In the genomic region with DNA sequence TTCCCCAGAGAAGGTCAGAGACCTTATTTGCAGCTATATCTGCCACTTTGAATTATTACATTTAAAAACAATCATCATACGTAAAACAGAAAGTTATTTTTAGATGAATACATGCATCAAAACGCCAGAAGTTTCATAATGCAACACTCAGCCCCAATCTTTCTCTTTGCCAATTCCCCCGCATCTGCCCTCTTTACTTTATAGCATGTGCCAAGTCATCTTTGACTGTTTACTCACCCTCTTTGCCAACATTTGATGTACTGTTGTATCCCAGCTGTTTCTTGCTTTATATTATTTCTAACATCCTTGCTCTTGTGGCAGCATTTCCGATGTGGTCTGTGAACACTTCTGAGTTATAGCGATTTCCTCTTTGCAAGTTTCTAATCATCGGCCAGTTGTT, we compare ENCODE assay signal across 11 cellular contexts.
DNase-seq lines count a peak whose midpoint lies in the region; ATAC-seq and TF ChIP-seq lines count a peak whose summit lies in the region.
"Had no signal": no experiment of that assay in that cellular context is flagged by ENCODE, and none has a peak within 500 bp of the region (broad histone marks: within the 10 kb centered on the region; RNA-seq: fewer than 3 reads in every experiment).

No MANE protein-coding gene starts in this region.

- no peak overlapping the region for H2BK15ac ChIP-seq in neuronal stem cell (ENCODE audit: low read length)

- H4K8ac ChIP-seq in neuronal stem cell (ENCODE audit: low read depth, low read length) = no peak overlapping the region

- no CpG with 5 or more reads among the region's 6 CpGs for WGBS in neuronal stem cell (ENCODE audit: extremely low coverage in 2 of 2, insufficient read length in 2 of 2, insufficient replicate concordance in 1 of 2), 2 donors
- WGBS in adrenal gland, 4 donors = 31 to 53% (median 44%) methylated on average over 6 of the region's 6 CpGs

- peaks cover 2% of the 10 kb centered on the region for H3K79me1 ChIP-seq in neuronal stem cell (ENCODE audit: low read depth, low read length)

- H3K27me3 ChIP-seq in thoracic aorta (replicated peaks; ENCODE audit: insufficient read depth) = no peaks in the 10 kb centered on the region
- H3K27me3 ChIP-seq in neuronal stem cell (ENCODE audit: control insufficient read depth in 3 of 3, insufficient read depth in 3 of 3, low read depth in 1 of 3, low read length in 3 of 3) = no peaks in the 10 kb centered on the region
- no peaks in the 10 kb centered on the region for H3K27me3 ChIP-seq in adrenal gland
- H3K27me3 ChIP-seq: neural progenitor cell had no signal

- no peak overlapping the region for H2BK5ac ChIP-seq in neuronal stem cell (ENCODE audit: low read length)

- peak; percentile 47 for ATAC-seq in activated CD4-positive, alpha-beta T cell treated with anti-CD3 and anti-CD28 coated beads for 36 hours
- no peak for ATAC-seq in thoracic aorta (ENCODE audit: insufficient number of reproducible peaks, low FRiP score, low read depth)
- ATAC-seq in HG03439 (IDR thresholded peaks at IDR 0.05; ENCODE audit: unreplicated experiment) = no peak

- H3K4me1 ChIP-seq in thoracic aorta (ENCODE audit: control insufficient read depth in 1 of 2, low read depth in 2 of 2) (peaks cover 32 to 84% of the 10 kb centered on the region in 2 donors), neuronal stem cell (ENCODE audit: control insufficient read depth in 2 of 2, insufficient read depth in 1 of 2, low read depth in 1 of 2, low read length in 2 of 2) (peaks cover 2 to 3% of the 10 kb centered on the region in 2 donors), adrenal gland (replicated peaks in 1 of 2) (peaks cover 0 to 9% of the 10 kb centered on the region in 2 donors)

- H3K4me1 Mint-ChIP-seq in activated CD4-positive, alpha-beta T cell treated with anti-CD3 and anti-CD28 coated beads for 36 hours = peaks cover 9% of the 10 kb centered on the region

- CTCF ChIA-PET in activated CD4-positive, alpha-beta T cell treated with anti-CD3 and anti-CD28 coated beads for 36 hours (lab: Charles Lee) = no interaction called here

- no peak overlapping the region for H2BK12ac ChIP-seq in neuronal stem cell (ENCODE audit: low read length)

- H3K27ac ChIP-seq in thoracic aorta = peak overlapping the region; percentile 74 to 87
- H3K27ac ChIP-seq in neuronal stem cell (replicated peaks; ENCODE audit: low read length) = no peak overlapping the region
- H3K27ac ChIP-seq in adrenal gland = no peak overlapping the region
- H3K27ac ChIP-seq: neural progenitor cell had no signal

- H3K9me3 ChIP-seq in thoracic aorta (no peaks in the 10 kb centered on the region), neuronal stem cell (replicated peaks in 1 of 2; ENCODE audit: control insufficient read depth in 2 of 2, insufficient read depth in 1 of 2, low read depth in 1 of 2, low read length in 2 of 2) (no peaks in the 10 kb centered on the region), adrenal gland (replicated peaks in 1 of 3) (no peaks in the 10 kb centered on the region)

- no peaks in the 10 kb centered on the region for H3K9me3 Mint-ChIP-seq in activated CD4-positive, alpha-beta T cell treated with anti-CD3 and anti-CD28 coated beads for 36 hours (ENCODE audit: low read depth)
- H3K9me3 Mint-ChIP-seq: neural progenitor cell had no signal

- TF ChIP-seq CTCF in fibroblast of pulmonary artery (IDR thresholded peaks at IDR 0.05; ENCODE audit: low read length, missing control alignments) (no peak), thoracic aorta (IDR thresholded peaks at IDR 0.05) (no peak), adrenal gland (IDR thresholded peaks at IDR 0.05) (no peak)

- H3K36me3 ChIP-seq in thoracic aorta = peaks cover 12% of the 10 kb centered on the region
- peaks cover 5 to 8% of the 10 kb centered on the region in 2 donors for H3K36me3 ChIP-seq in neuronal stem cell (replicated peaks in 1 of 2; ENCODE audit: control insufficient read depth in 2 of 2, insufficient read depth in 2 of 2, low read length in 2 of 2)
- H3K36me3 ChIP-seq in adrenal gland (replicated peaks in 1 of 2) = peaks cover 0 to 11% of the 10 kb centered on the region in 2 donors
- H3K36me3 ChIP-seq: neural progenitor cell had no signal

- H3K23ac ChIP-seq in neuronal stem cell (ENCODE audit: low read depth, low read length, poor library complexity) = no peak overlapping the region

- no peaks in the 10 kb centered on the region for H3K27me3 Mint-ChIP-seq in activated CD4-positive, alpha-beta T cell treated with anti-CD3 and anti-CD28 coated beads for 36 hours
- H3K27me3 Mint-ChIP-seq: activated naive CD8-positive, alpha-beta T cell had no signal

- DNase-seq in activated CD4-positive, alpha-beta T cell treated with anti-CD3 and anti-CD28 coated beads for 36 hours = no peak
- no peak for DNase-seq in activated CD4-positive, alpha-beta T cell treated with anti-CD3 and anti-CD28 coated beads for 4 hours
- DNase-seq in NOMO-1 treated with DMSO at 0.1 percent for 48 hours (lab: John Stamatoyannopoulos, UW; ENCODE audit: unreplicated experiment) (peak; percentile 83), fibroblast of pulmonary artery (ENCODE audit: low read depth) (peak; percentile 91), thoracic aorta (ENCODE audit: low spot score) (no peak), neuronal stem cell (ENCODE audit: low spot score) (no peak), adrenal gland (no peak)
- DNase-seq: NCI-H510A treated with DMSO at 0.1 percent for 48 hours had no signal

- no peak overlapping the region for H2AK5ac ChIP-seq in neuronal stem cell (ENCODE audit: low read depth, low read length)

- no peak overlapping the region for H3K4me3 Mint-ChIP-seq in activated CD4-positive, alpha-beta T cell treated with anti-CD3 and anti-CD28 coated beads for 36 hours
- H3K4me3 Mint-ChIP-seq: activated naive CD8-positive, alpha-beta T cell; neural progenitor cell had no signal

- H2BK120ac ChIP-seq in neuronal stem cell (ENCODE audit: low read depth, low read length) = no peak overlapping the region

- H3K4ac ChIP-seq in neuronal stem cell (ENCODE audit: low read length) = no peak overlapping the region

- H3K4me3 ChIP-seq in fibroblast of pulmonary artery (replicated peaks; ENCODE audit: low read depth, low read length) (no peak overlapping the region), thoracic aorta (peak overlapping the region; percentile 32), neuronal stem cell (ENCODE audit: low read length in 2 of 2) (no peak overlapping the region), adrenal gland (no peak overlapping the region)
- H3K4me3 ChIP-seq: neural progenitor cell had no signal

- no peak overlapping the region for H3K18ac ChIP-seq in neuronal stem cell (ENCODE audit: low read length)

- H3K4me2 ChIP-seq in neuronal stem cell (ENCODE audit: insufficient read depth, low read length, poor library complexity, severe bottlenecking) = no peak overlapping the region
- H3K4me2 ChIP-seq: neural progenitor cell had no signal

- peaks cover 2% of the 10 kb centered on the region for H3K36me3 Mint-ChIP-seq in activated CD4-positive, alpha-beta T cell treated with anti-CD3 and anti-CD28 coated beads for 36 hours (ENCODE audit: low read depth)

- POLR2A ChIA-PET in activated CD4-positive, alpha-beta T cell treated with anti-CD3 and anti-CD28 coated beads for 36 hours (lab: Charles Lee) = no interaction called here

- H3K14ac ChIP-seq in neuronal stem cell (ENCODE audit: low read length) = no peak overlapping the region

- intact Hi-C loops in activated CD4-positive, alpha-beta T cell treated with anti-CD3 and anti-CD28 coated beads for 36 hours (cut with DNase I, micrococcal nuclease) = no loop called here
- intact Hi-C loops in adrenal gland (cut with DNase I) = no loop called here

- H3K27ac Mint-ChIP-seq in activated CD4-positive, alpha-beta T cell treated with anti-CD3 and anti-CD28 coated beads for 36 hours = no peak overlapping the region
- H3K27ac Mint-ChIP-seq: activated naive CD8-positive, alpha-beta T cell; neural progenitor cell had no signal

- no peak overlapping the region for H3K9ac ChIP-seq in neuronal stem cell (ENCODE audit: low read depth, low read length, poor library complexity)
- H3K9ac ChIP-seq: neural progenitor cell had no signal

- TF ChIP-seq POLR2A in adrenal gland (IDR thresholded peaks at IDR 0.05) = no peak

- no peak overlapping the region for H4K91ac ChIP-seq in neuronal stem cell (ENCODE audit: low read depth, low read length, poor library complexity)

- no peak overlapping the region for H2AFZ ChIP-seq in neuronal stem cell (ENCODE audit: low read length)
- H2AFZ ChIP-seq: neural progenitor cell had no signal

Comparison
In these comparisons a context has a peak if more than half of its experiments do, and no peak if none do; other contexts are left out.
1. DNase-seq: peak in NOMO-1 treated with DMSO at 0.1 percent for 48 hours (single experiment) and fibroblast of pulmonary artery (single experiment); none in activated CD4-positive, alpha-beta T cell treated with anti-CD3 and anti-CD28 coated beads for 36 hours (single experiment), activated CD4-positive, alpha-beta T cell treated with anti-CD3 and anti-CD28 coated beads for 4 hours (0 of 2), thoracic aorta (single experiment), neuronal stem cell (single experiment) and adrenal gland (0 of 7).
2. H3K27ac ChIP-seq: peak in thoracic aorta (2 of 2); none in neuronal stem cell (single experiment) and adrenal gland (0 of 5).